8 cellular contexts compared by ENCODE assay signal in genomic region chr17:2137342-2138098, GRCh38.
DNase-seq lines count a peak whose midpoint lies in the region; ATAC-seq and TF ChIP-seq lines count a peak whose summit lies in the region.

No MANE protein-coding gene starts in this region.

- ATAC-seq in HG02870 (IDR thresholded peaks at IDR 0.05; ENCODE audit: unreplicated experiment) (peak; percentile 60), HG03039 (IDR thresholded peaks at IDR 0.05; ENCODE audit: unreplicated experiment) (no peak)

- TF ChIP-seq CTCF in GM12865 (IDR thresholded peaks at IDR 0.05; ENCODE audit: insufficient read depth, low read depth, low read length, missing control alignments), result no peak

- peaks cover 4% of the 10 kb centered on the region for H3K36me3 ChIP-seq in adipocyte (ENCODE audit: control insufficient read depth, insufficient read depth, low read length, severe bottlenecking)
- peaks cover 0 to 6% of the 10 kb centered on the region in 2 donors for H3K36me3 ChIP-seq in mucosa of rectum (ENCODE audit: control insufficient read depth in 2 of 2, insufficient read depth in 2 of 2, low read length in 2 of 2)

- peak; percentile 90 for DNase-seq in GM12865 (ENCODE audit: low read depth)
- DNase-seq in adipocyte (ENCODE audit: low read depth), result peak; percentile 39
- DNase-seq in dedifferentiated amniotic fluid mesenchymal stem cell (ENCODE audit: extremely low spot score), result no peak
- no peak for DNase-seq in cerebellar cortex (ENCODE audit: low spot score)
- DNase-seq in NCI-H1436 treated with DMSO at 0.1 percent for 48 hours (lab: John Stamatoyannopoulos, UW), result no peak

- H3K9me3 ChIP-seq in adipocyte (ENCODE audit: control insufficient read depth, low read length) (no peaks in the 10 kb centered on the region), mucosa of rectum (ENCODE audit: control insufficient read depth in 2 of 2, low read length in 2 of 2) (no peaks in the 10 kb centered on the region)

- H3K4me3 ChIP-seq in GM12865 (ENCODE audit: low read depth, low read length) (peak overlapping the region; percentile 5; the same call in 1 of the 2 replicates), adipocyte (ENCODE audit: low read length) (no peak overlapping the region), mucosa of rectum (ENCODE audit: low read length in 2 of 2) (no peak overlapping the region)

- peaks cover 13% of the 10 kb centered on the region for H3K4me1 ChIP-seq in adipocyte (ENCODE audit: control insufficient read depth, insufficient read depth, low read length)
- H3K4me1 ChIP-seq in mucosa of rectum (ENCODE audit: control insufficient read depth in 2 of 2, insufficient read depth in 2 of 2, low read length in 2 of 2), result peaks cover 0 to 21% of the 10 kb centered on the region in 2 donors

- peak overlapping the region; percentile 43 to 75 for H3K27ac ChIP-seq in mucosa of rectum (ENCODE audit: low read depth in 2 of 2, low read length in 2 of 2)

- no peak overlapping the region for H3K9ac ChIP-seq in adipocyte (ENCODE audit: low read length)
- no peak overlapping the region for H3K9ac ChIP-seq in mucosa of rectum (ENCODE audit: low read depth in 1 of 2, low read length in 2 of 2)

- H3K27me3 ChIP-seq in adipocyte (replicated peaks; ENCODE audit: control insufficient read depth, insufficient read depth, low read length) (no peaks in the 10 kb centered on the region), mucosa of rectum (ENCODE audit: control insufficient read depth in 2 of 2, insufficient read depth in 2 of 2, low read length in 2 of 2) (no peaks in the 10 kb centered on the region)

Comparison
In these comparisons a context has a peak if more than half of its experiments do, and no peak if none do; other contexts are left out.
1. DNase-seq: peak in GM12865 (single experiment) and adipocyte (single experiment); none in dedifferentiated amniotic fluid mesenchymal stem cell (single experiment), cerebellar cortex (single experiment) and NCI-H1436 treated with DMSO at 0.1 percent for 48 hours (single experiment).